20 cellular contexts compared by ENCODE assay signal in genomic region chr15:49644364-49644794, GRCh38. TPM values are rescaled to one million over a fixed set of nuclear protein-coding genes. Genes with fewer than 3 reads are reported as not detected.
A peak's percentile ranks its signal among the peaks of the same experiment; 100 is the strongest.
DNase-seq lines count a peak whose midpoint lies in the region; ATAC-seq and TF ChIP-seq lines count a peak whose summit lies in the region.
"Had no signal": no experiment of that assay in that cellular context is flagged by ENCODE, and none has a peak within 500 bp of the region (broad histone marks: within the 10 kb centered on the region; RNA-seq: fewer than 3 reads in every experiment).

No MANE protein-coding gene starts in this region.

- DNase-seq in M059J (ENCODE audit: low read depth) (peak; percentile 59), fibroblast of villous mesenchyme (ENCODE audit: low read depth) (peak; percentile 37), activated gamma-delta T cell treated with Interleukin-2 at 50 U/mL for 16 hours (no peak), type B pancreatic cell (ENCODE audit: extremely low spot score, unreplicated experiment) (no peak)
- DNase-seq in stimulated activated effector memory CD8-positive, alpha-beta T cell treated with anti-CD3 and anti-CD28 coated beads, Interleukin-12 subunit alpha, Interleukin-12 subunit beta, amount 100 ng/mL, for 72 hours (ENCODE audit: low spot score in 2 of 2): no peak
- no peak for DNase-seq in stimulated activated CD4-positive, alpha-beta T cell treated with anti-CD3 and anti-CD28 coated beads, Interleukin-4, amount 100 ng/mL, for 1 hour
- DNase-seq: activated gamma-delta T cell; DMS79 treated with DMSO at 0.1 percent for 48 hours; effector CD8-positive, alpha-beta T cell; foreskin melanocyte; NCI-H187; NCI-H748 treated with DMSO at 0.1 percent for 48 hours; Peyer's patch; stimulated activated CD4-positive, alpha-beta T cell treated with anti-CD3 and anti-CD28 coated beads, Interleukin-2, amount 100 ng/mL, for 48 hours; stimulated activated CD8-positive, alpha-beta memory T cell treated with anti-CD3 and anti-CD28 coated beads, Interleukin-4, amount 100 ng/mL, for 48 hours; testis; WERI-Rb-1 had no signal

- TF ChIP-seq CTCF in fibroblast of villous mesenchyme (IDR thresholded peaks at IDR 0.05; ENCODE audit: insufficient read depth, low read depth, low read length) (no peak), type B pancreatic cell (conservative IDR thresholded peaks at IDR 0.05) (no peak)

- no peak overlapping the region for H3K4me3 Mint-ChIP-seq in activated T-helper 17 cell treated with anti-CD3 and anti-CD28 coated beads, Interleukin-2, amount 50 U/mL, for 72 hours
- no peak overlapping the region for H3K4me3 Mint-ChIP-seq in stimulated activated effector memory CD8-positive, alpha-beta T cell treated with anti-CD3 and anti-CD28 coated beads, Interleukin-12 subunit alpha, Interleukin-12 subunit beta, amount 100 ng/mL, for 72 hours
- H3K4me3 Mint-ChIP-seq in type B pancreatic cell: no peak overlapping the region
- H3K4me3 Mint-ChIP-seq: memory B cell had no signal

- no peak for ATAC-seq in activated T-helper 17 cell treated with anti-CD3 and anti-CD28 coated beads, Interleukin-2, amount 50 U/mL, for 72 hours (replicated peaks)
- no peak for ATAC-seq in stimulated activated effector memory CD8-positive, alpha-beta T cell treated with anti-CD3 and anti-CD28 coated beads, Interleukin-12 subunit alpha, Interleukin-12 subunit beta, amount 100 ng/mL, for 72 hours

- H3K9me3 Mint-ChIP-seq in activated T-helper 17 cell treated with anti-CD3 and anti-CD28 coated beads, Interleukin-2, amount 50 U/mL, for 72 hours: no peaks in the 10 kb centered on the region
- no peaks in the 10 kb centered on the region for H3K9me3 Mint-ChIP-seq in stimulated activated effector memory CD8-positive, alpha-beta T cell treated with anti-CD3 and anti-CD28 coated beads, Interleukin-12 subunit alpha, Interleukin-12 subunit beta, amount 100 ng/mL, for 72 hours
- no peaks in the 10 kb centered on the region for H3K9me3 Mint-ChIP-seq in type B pancreatic cell

- H3K27me3 Mint-ChIP-seq in activated T-helper 17 cell treated with anti-CD3 and anti-CD28 coated beads, Interleukin-2, amount 50 U/mL, for 72 hours: no peaks in the 10 kb centered on the region
- H3K27me3 Mint-ChIP-seq in type B pancreatic cell: no peaks in the 10 kb centered on the region
- H3K27me3 Mint-ChIP-seq: memory B cell had no signal

- H3K4me1 Mint-ChIP-seq in activated T-helper 17 cell treated with anti-CD3 and anti-CD28 coated beads, Interleukin-2, amount 50 U/mL, for 72 hours: no peaks in the 10 kb centered on the region
- H3K4me1 Mint-ChIP-seq in stimulated activated effector memory CD8-positive, alpha-beta T cell treated with anti-CD3 and anti-CD28 coated beads, Interleukin-12 subunit alpha, Interleukin-12 subunit beta, amount 100 ng/mL, for 72 hours: no peaks in the 10 kb centered on the region
- peaks cover 22% of the 10 kb centered on the region for H3K4me1 Mint-ChIP-seq in type B pancreatic cell (ENCODE audit: unreplicated experiment)
- H3K4me1 Mint-ChIP-seq: memory B cell had no signal

- no peak overlapping the region for H3K4me3 ChIP-seq in fibroblast of villous mesenchyme (ENCODE audit: low read depth, low read length)
- H3K4me3 ChIP-seq: BLaER1, Peyer's patch, testis had no signal

- peak overlapping the region; percentile 10 for H3K27ac Mint-ChIP-seq in activated T-helper 17 cell treated with anti-CD3 and anti-CD28 coated beads, Interleukin-2, amount 50 U/mL, for 72 hours
- H3K27ac Mint-ChIP-seq in stimulated activated effector memory CD8-positive, alpha-beta T cell treated with anti-CD3 and anti-CD28 coated beads, Interleukin-12 subunit alpha, Interleukin-12 subunit beta, amount 100 ng/mL, for 72 hours: peak overlapping the region; percentile 35
- H3K27ac Mint-ChIP-seq in type B pancreatic cell: no peak overlapping the region
- H3K27ac Mint-ChIP-seq: memory B cell had no signal

- H3K36me3 Mint-ChIP-seq in activated T-helper 17 cell treated with anti-CD3 and anti-CD28 coated beads, Interleukin-2, amount 50 U/mL, for 72 hours (ENCODE audit: low read depth): peaks cover 25% of the 10 kb centered on the region
- H3K36me3 Mint-ChIP-seq in stimulated activated effector memory CD8-positive, alpha-beta T cell treated with anti-CD3 and anti-CD28 coated beads, Interleukin-12 subunit alpha, Interleukin-12 subunit beta, amount 100 ng/mL, for 72 hours: peaks cover 9% of the 10 kb centered on the region
- H3K36me3 Mint-ChIP-seq in type B pancreatic cell: peaks cover 16% of the 10 kb centered on the region

RNA-seq across cellular contexts. Expression of gene DTWD1, which starts 23.5 kb away (rescaled TPM):
- 28.2 and 34.3 TPM in 2 replicates for total RNA-seq in M059J (2014; rRNA removed; shearing (Covaris generic))
- 10 to 100 TPM; 20.7 to 22.0 TPM for total RNA-seq in activated T-helper 17 cell treated with anti-CD3 and anti-CD28 coated beads, Interleukin-2, amount 50 U/mL, for 72 hours
- total RNA-seq in fibroblast of villous mesenchyme (20.9 and 38.0 TPM in 2 replicates), type B pancreatic cell (ENCODE audit: low replicate concordance) (28.3 and 33.2 TPM in 2 replicates)

RNA-seq across cellular contexts. Expression of gene FAM227B, which starts 23.8 kb away (rescaled TPM):
- total RNA-seq in M059J (2014; rRNA removed; shearing (Covaris generic)): 6.5 and 9.3 TPM in 2 replicates
- total RNA-seq in activated T-helper 17 cell treated with anti-CD3 and anti-CD28 coated beads, Interleukin-2, amount 50 U/mL, for 72 hours: 1 to 10 TPM; 2.1 to 3.8 TPM
- total RNA-seq in fibroblast of villous mesenchyme: 3.9 and 4.3 TPM in 2 replicates
- total RNA-seq in type B pancreatic cell (ENCODE audit: low replicate concordance): 6.1 and 7.3 TPM in 2 replicates

Comparison
In these comparisons a context has a peak if more than half of its experiments do, and no peak if none do; other contexts are left out.
1. DNase-seq: peak in M059J (single experiment) and fibroblast of villous mesenchyme (single experiment); none in stimulated activated effector memory CD8-positive, alpha-beta T cell treated with anti-CD3 and anti-CD28 coated beads, Interleukin-12 subunit alpha, Interleukin-12 subunit beta, amount 100 ng/mL, for 72 hours (0 of 2), activated gamma-delta T cell treated with Interleukin-2 at 50 U/mL for 16 hours (single experiment), stimulated activated CD4-positive, alpha-beta T cell treated with anti-CD3 and anti-CD28 coated beads, Interleukin-4, amount 100 ng/mL, for 1 hour (single experiment) and type B pancreatic cell (single experiment).